23 cellular contexts compared by ENCODE assay signal in the genomic region with DNA sequence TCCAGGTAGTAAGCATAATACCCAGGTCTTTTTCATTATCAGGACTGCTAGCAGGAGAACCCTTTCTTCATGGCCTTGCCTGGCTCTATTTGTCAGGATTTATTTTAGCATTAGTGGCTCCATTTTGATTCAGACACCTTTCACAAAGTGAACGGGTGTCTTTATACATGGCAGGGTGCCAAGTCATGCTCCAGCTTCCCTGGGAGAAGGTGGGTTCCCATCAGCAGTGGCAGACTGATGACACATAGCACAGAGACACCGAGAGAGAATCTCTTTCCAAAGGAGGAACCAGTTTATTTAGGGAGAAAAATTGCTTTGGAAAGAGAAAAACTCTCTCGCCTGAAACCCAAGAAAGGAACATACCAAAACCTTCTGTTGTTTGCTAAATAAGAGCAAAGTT.
"Had no signal": no experiment of that assay in that cellular context is flagged by ENCODE, and none has a peak within 500 bp of the region (broad histone marks: within the 10 kb centered on the region; RNA-seq: fewer than 3 reads in every experiment).

No MANE protein-coding gene starts in this region.

- H3K36me3 ChIP-seq: adrenal gland, ascending aorta, colonic mucosa, esophagus squamous epithelium, gastrocnemius medialis, sigmoid colon, uterus had no signal

- H3K9me3 ChIP-seq: adrenal gland, ascending aorta, colonic mucosa, esophagus squamous epithelium, gastrocnemius medialis, sigmoid colon, testis, uterus had no signal

- H3K4me1 ChIP-seq: adrenal gland, ascending aorta, colonic mucosa, gastrocnemius medialis, testis, uterus had no signal

- H3K27ac ChIP-seq: adrenal gland, ascending aorta, colonic mucosa, esophagus squamous epithelium, gastrocnemius medialis, sigmoid colon, testis, uterus had no signal

- H3K27me3 ChIP-seq: adrenal gland, ascending aorta, colonic mucosa, esophagus squamous epithelium, gastrocnemius medialis, testis, uterus had no signal

- H3K4me2 ChIP-seq: smooth muscle cell had no signal

- DNase-seq: activated B cell treated with CpG ODN at 0.5 μM for 24 hours; activated CD4-positive, alpha-beta T cell treated with anti-CD3 and anti-CD28 coated beads for 36 hours; activated CD4-positive, alpha-beta T cell treated with anti-CD3 and anti-CD28 coated beads, Interleukin-2, amount 50 U/mL, for 4 hours; activated CD8-positive, alpha-beta memory T cell treated with anti-CD3 and anti-CD28 coated beads for 24 hours; activated CD8-positive, alpha-beta memory T cell treated with anti-CD3 and anti-CD28 coated beads, Interleukin-2, amount 50 U/mL, for 4 hours; activated T-cell treated with anti-CD3 and anti-CD28 coated beads, Interleukin-2, amount 50 U/mL, for 24 hours; adrenal gland; colonic mucosa; dorsolateral prefrontal cortex; esophagus squamous epithelium; gastrocnemius medialis; left ventricle myocardium superior; mammary epithelial cell; midbrain; natural killer cell; sigmoid colon; stimulated activated CD4-positive, alpha-beta T cell treated with anti-CD3 and anti-CD28 coated beads, Interleukin-2, amount 100 ng/mL, for 48 hours; stimulated activated naive CD4-positive, alpha-beta T cell; testis; trophoblast cell; uterus had no signal

- H3K4me3 ChIP-seq: adrenal gland, ascending aorta, colonic mucosa, dorsolateral prefrontal cortex, esophagus squamous epithelium, gastrocnemius medialis, sigmoid colon, smooth muscle cell, testis, uterus had no signal
